Comparison of ENCODE assay signal across 1 cellular context in genomic region chr2:52934354-52934898, GRCh38.
TF ChIP-seq lines count a peak whose summit lies in the region.

No MANE protein-coding gene starts in this region.

TF ChIP-seq in HCT116, 20 proteins besides CTCF, POLR2A, EP300 and RAD21 (continued from another document):
- TF ChIP-seq ZFX (IDR thresholded peaks at IDR 0.05) (no peak), EZH2 (IDR thresholded peaks at IDR 0.05) (no peak), YY1 (IDR thresholded peaks at IDR 0.05; ENCODE audit: extremely low read depth, insufficient replicate concordance, low read depth, low read length) (peak; percentile 16), SP1 (IDR thresholded peaks at IDR 0.05; ENCODE audit: low read depth) (peak; percentile 98), ZBTB33 (IDR thresholded peaks at IDR 0.05; ENCODE audit: extremely low read depth, insufficient replicate concordance, low read length) (no peak), FOSL1 (IDR thresholded peaks at IDR 0.05; ENCODE audit: low read depth) (peak; percentile 100), ATF3 (IDR thresholded peaks at IDR 0.05) (peak; percentile 71), JUND (IDR thresholded peaks at IDR 0.05) (peak; percentile 100), EGR1 (IDR thresholded peaks at IDR 0.05; ENCODE audit: low read depth) (peak; percentile 51; the same call in 1 of the 2 replicates), SIN3A (IDR thresholded peaks at IDR 0.05; ENCODE audit: low read depth) (peak; percentile 85), MAX (IDR thresholded peaks at IDR 0.05) (peak; percentile 68), SRF (IDR thresholded peaks at IDR 0.05; ENCODE audit: low read depth) (peak; percentile 82)
